7 cellular contexts compared by ENCODE assay signal in the genomic region with DNA sequence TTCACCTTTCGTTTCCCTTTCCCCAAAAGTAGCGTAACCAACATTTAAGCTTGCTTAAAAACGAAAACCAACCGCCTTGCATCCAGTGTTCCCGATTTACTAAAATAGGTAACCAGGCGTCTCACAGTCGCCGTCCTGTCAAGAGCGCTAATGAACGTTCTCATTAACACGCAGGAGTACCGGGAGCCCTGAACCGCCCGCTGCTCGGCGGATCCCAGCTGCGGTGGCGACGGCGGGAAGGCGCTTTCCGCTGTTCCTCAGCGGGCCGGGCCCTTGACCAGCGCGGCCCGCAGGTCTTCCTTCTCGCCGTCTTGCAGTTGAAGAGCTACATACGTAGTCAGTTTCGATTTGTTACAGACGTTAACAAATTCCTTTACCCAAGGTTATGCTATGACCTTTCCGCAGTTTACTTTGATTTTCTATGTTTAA. TPM values are rescaled to one million over a fixed set of nuclear protein-coding genes. Genes with fewer than 3 reads are reported as not detected.
DNase-seq lines count a peak whose midpoint lies in the region; ATAC-seq and TF ChIP-seq lines count a peak whose summit lies in the region.

No MANE protein-coding gene starts in this region.

- peak; percentile 31 for DNase-seq in GM23248
- DNase-seq in glomerular visceral epithelial cell (ENCODE audit: extremely low spot score): peak; percentile 17
- no peak for DNase-seq in skeletal muscle cell (ENCODE audit: low read depth)
- no peak for DNase-seq in central memory CD4-positive, alpha-beta T cell

- no peak for TF ChIP-seq CTCF in VCaP (conservative IDR thresholded peaks at IDR 0.05)

- WGBS in GM23248 (ENCODE audit: low coverage in 1 of 2, low lambda C conversion rate in 2 of 2, missing lambda C conversion rate in 2 of 2), 2 experiments: 1% methylated on average over 33 of the region's 33 CpGs

- peak overlapping the region; percentile 36 for H3K4me2 ChIP-seq in GM23248 (ENCODE audit: unreplicated experiment)

- peaks cover 88% of the 10 kb centered on the region for H3K27me3 ChIP-seq in GM23248 (replicated peaks; ENCODE audit: insufficient read depth)

- no peaks in the 10 kb centered on the region for H3K9me2 ChIP-seq in GM23248 (ENCODE audit: insufficient read depth)

- no peaks in the 10 kb centered on the region for H3K36me3 ChIP-seq in GM23248 (ENCODE audit: low read depth)

- no peaks in the 10 kb centered on the region for H4K20me1 ChIP-seq in GM23248 (ENCODE audit: insufficient read depth)

- H3K9me3 ChIP-seq in GM23248 (ENCODE audit: low read depth): no peaks in the 10 kb centered on the region

- no peak overlapping the region for H3K9ac ChIP-seq in GM23248

- H3K4me3 ChIP-seq in GM23248: peak overlapping the region; percentile 56
- H3K4me3 ChIP-seq in skeletal muscle cell (ENCODE audit: low read depth, low read length): peak overlapping the region; percentile 27

- no peaks in the 10 kb centered on the region for H3F3A ChIP-seq in GM23248 (ENCODE audit: insufficient read depth)

- no peaks in the 10 kb centered on the region for H3K4me1 ChIP-seq in GM23248 (ENCODE audit: insufficient read depth)

- ATAC-seq in HG02981 (IDR thresholded peaks at IDR 0.05; ENCODE audit: unreplicated experiment) (no peak), HG03354 (IDR thresholded peaks at IDR 0.05; ENCODE audit: poor library complexity, severe bottlenecking, unreplicated experiment) (no peak)

- no peaks in the 10 kb centered on the region for H3K79me2 ChIP-seq in GM23248 (ENCODE audit: insufficient read depth)

- in situ Hi-C loops in GM23248 (cut with MboI): no loop called here

- H3K27ac ChIP-seq in GM23248 (no peak overlapping the region), VCaP (peak overlapping the region; percentile 77; the same call in 1 of the 2 replicates)

- H2AFZ ChIP-seq in GM23248: peak overlapping the region; percentile 34; the same call in 1 of the 2 replicates

RNA-seq across cellular contexts. Expression of a gene that starts 2.0 kb away (rescaled TPM):
- not detected in 2 replicates for total RNA-seq in GM23248 (2014; rRNA removed; shearing (Covaris generic))
- not detected in 2 replicates for polyA plus RNA-seq in GM23248 (2016; fragmentation: Nextera tagmentation; extraction: Ambion mirVana)

RNA-seq across cellular contexts. Expression of a gene that starts 46.2 kb away (rescaled TPM):
- total RNA-seq in GM23248 (2014; rRNA removed; shearing (Covaris generic)): not detected in 2 replicates
- not detected in 2 replicates for polyA plus RNA-seq in GM23248 (2016; fragmentation: Nextera tagmentation; extraction: Ambion mirVana)

Comparison
In these comparisons a context has a peak if more than half of its experiments do, and no peak if none do; other contexts are left out.
1. DNase-seq: peak in GM23248 (single experiment) and glomerular visceral epithelial cell (single experiment); none in skeletal muscle cell (single experiment) and central memory CD4-positive, alpha-beta T cell (single experiment).